ENCODE assay signal across 24 cellular contexts in genomic region chr18:26894426-26894825, GRCh38. TPM values are rescaled to one million over a fixed set of nuclear protein-coding genes. Genes with fewer than 3 reads are reported as not detected.
DNase-seq lines count a peak whose midpoint lies in the region; ATAC-seq and TF ChIP-seq lines count a peak whose summit lies in the region.
"Had no signal": no experiment of that assay in that cellular context is flagged by ENCODE, and none has a peak within 500 bp of the region (broad histone marks: within the 10 kb centered on the region; RNA-seq: fewer than 3 reads in every experiment).

No MANE protein-coding gene starts in this region.

- H3K9me2 ChIP-seq in GM23338 (ENCODE audit: insufficient read depth): no peaks in the 10 kb centered on the region

- TF ChIP-seq POLR2A in upper lobe of left lung (IDR thresholded peaks at IDR 0.05): no peak

- no peak overlapping the region for H3K9ac ChIP-seq in neuronal stem cell (ENCODE audit: low read depth, low read length, poor library complexity)
- H3K9ac ChIP-seq: BLaER1 had no signal

- H3K36me3 Mint-ChIP-seq in GM23338 (ENCODE audit: low read depth): no peaks in the 10 kb centered on the region
- H3K36me3 Mint-ChIP-seq: CD4-positive, CD25-positive, alpha-beta regulatory T cell had no signal

- no peak overlapping the region for H4K8ac ChIP-seq in neuronal stem cell (ENCODE audit: low read depth, low read length)

- no peak overlapping the region for H3K27ac Mint-ChIP-seq in GM23338
- H3K27ac Mint-ChIP-seq: CD4-positive, CD25-positive, alpha-beta regulatory T cell; HFFc6 had no signal

- H3K27me3 ChIP-seq in GM23338 (ENCODE audit: insufficient read depth): no peaks in the 10 kb centered on the region
- H3K27me3 ChIP-seq in left lung: no peaks in the 10 kb centered on the region
- H3K27me3 ChIP-seq in neuronal stem cell (ENCODE audit: control insufficient read depth in 3 of 3, insufficient read depth in 3 of 3, low read depth in 1 of 3, low read length in 3 of 3): no peaks in the 10 kb centered on the region
- no peaks in the 10 kb centered on the region for H3K27me3 ChIP-seq in upper lobe of left lung
- H3K27me3 ChIP-seq: BLaER1, MG63, Peyer's patch had no signal

- no peak overlapping the region for H3K4me3 ChIP-seq in GM23338
- no peak overlapping the region for H3K4me3 ChIP-seq in left lung
- H3K4me3 ChIP-seq in neuronal stem cell (ENCODE audit: low read length in 2 of 2): no peak overlapping the region
- H3K4me3 ChIP-seq in upper lobe of left lung: no peak overlapping the region
- H3K4me3 ChIP-seq: BLaER1, HAP-1, MG63, Peyer's patch had no signal

- no peak overlapping the region for H3K4me3 Mint-ChIP-seq in GM23338
- H3K4me3 Mint-ChIP-seq: CD4-positive, CD25-positive, alpha-beta regulatory T cell; HFFc6 had no signal

- H3K9me3 Mint-ChIP-seq in GM23338: no peaks in the 10 kb centered on the region

- TF ChIP-seq EP300 in upper lobe of left lung (IDR thresholded peaks at IDR 0.05): no peak

- H2BK12ac ChIP-seq in neuronal stem cell (ENCODE audit: low read length): no peak overlapping the region

- no peak overlapping the region for H3K23ac ChIP-seq in neuronal stem cell (ENCODE audit: low read depth, low read length, poor library complexity)

- H2AFZ ChIP-seq in GM23338: no peak overlapping the region
- H2AFZ ChIP-seq in neuronal stem cell (ENCODE audit: low read length): peak overlapping the region; percentile 79

- H3K4ac ChIP-seq in neuronal stem cell (ENCODE audit: low read length): no peak overlapping the region

- peaks cover 21% of the 10 kb centered on the region for H3K4me1 ChIP-seq in GM23338 (ENCODE audit: insufficient read depth)
- H3K4me1 ChIP-seq in left lung: peaks cover 0 to 5% of the 10 kb centered on the region in 2 donors
- H3K4me1 ChIP-seq in neuronal stem cell (ENCODE audit: control insufficient read depth in 2 of 2, insufficient read depth in 1 of 2, low read depth in 1 of 2, low read length in 2 of 2): no peaks in the 10 kb centered on the region
- H3K4me1 ChIP-seq in upper lobe of left lung: no peaks in the 10 kb centered on the region
- H3K4me1 ChIP-seq: BLaER1, Peyer's patch had no signal

- no peak for DNase-seq in GM23338 (ENCODE audit: low spot score)
- no peak for DNase-seq in left lung
- no peak for DNase-seq in neuronal stem cell (ENCODE audit: low spot score)
- DNase-seq in mesenteric fat pad (ENCODE audit: low spot score): no peak
- no peak for DNase-seq in upper lobe of left lung
- no peak for DNase-seq in stimulated activated CD4-positive, alpha-beta T cell treated with anti-CD3 and anti-CD28 coated beads, Interleukin-2, amount 100 ng/mL, for 48 hours
- no peak for DNase-seq in activated CD8-positive, alpha-beta memory T cell treated with anti-CD3 and anti-CD28 coated beads for 24 hours
- DNase-seq: CD4-positive, CD25-positive, alpha-beta regulatory T cell; GOT3; HFFc6; IMR-90; KG1; MG63; NCI-H2029; NCI-H2227 treated with DMSO at 0.1 percent for 48 hours; NCI-H69; OCI-M1; Peyer's patch; SHP77 treated with DMSO at 0.1 percent for 48 hours had no signal

- TF ChIP-seq CTCF in GM23338 (conservative IDR thresholded peaks at IDR 0.05; ENCODE audit: low read depth in 2 of 2) (no peak), left lung (IDR thresholded peaks at IDR 0.05) (no peak), upper lobe of left lung (IDR thresholded peaks at IDR 0.05) (no peak)

- H2AK5ac ChIP-seq in neuronal stem cell (ENCODE audit: low read depth, low read length): no peak overlapping the region

- no peak overlapping the region for H2BK5ac ChIP-seq in neuronal stem cell (ENCODE audit: low read length)

- no peak overlapping the region for H4K91ac ChIP-seq in neuronal stem cell (ENCODE audit: low read depth, low read length, poor library complexity)

- H2BK120ac ChIP-seq in neuronal stem cell (ENCODE audit: low read depth, low read length): no peak overlapping the region

- intact Hi-C loops in left lung (cut with DNase I): no loop called here

- H3K36me3 ChIP-seq in GM23338 (ENCODE audit: insufficient read depth) (no peaks in the 10 kb centered on the region), left lung (no peaks in the 10 kb centered on the region), neuronal stem cell (replicated peaks in 1 of 2; ENCODE audit: control insufficient read depth in 2 of 2, insufficient read depth in 2 of 2, low read length in 2 of 2) (no peaks in the 10 kb centered on the region), upper lobe of left lung (no peaks in the 10 kb centered on the region)
- H3K36me3 ChIP-seq: BLaER1, HAP-1, MG63, Peyer's patch had no signal

- no peak overlapping the region for H2BK15ac ChIP-seq in neuronal stem cell (ENCODE audit: low read length)

- no peaks in the 10 kb centered on the region for H3K79me2 ChIP-seq in GM23338 (replicated peaks; ENCODE audit: insufficient read depth)

- ATAC-seq in GM23338 (no peak), left lung (peak; percentile 81), upper lobe of left lung (ENCODE audit: low FRiP score in 2 of 2) (no peak)

- no peak overlapping the region for H3K18ac ChIP-seq in neuronal stem cell (ENCODE audit: low read length)

- H3K14ac ChIP-seq in neuronal stem cell (ENCODE audit: low read length): no peak overlapping the region

- H3K9me3 ChIP-seq in left lung: no peaks in the 10 kb centered on the region
- no peaks in the 10 kb centered on the region for H3K9me3 ChIP-seq in neuronal stem cell (replicated peaks in 1 of 2; ENCODE audit: control insufficient read depth in 2 of 2, insufficient read depth in 1 of 2, low read depth in 1 of 2, low read length in 2 of 2)
- H3K9me3 ChIP-seq in upper lobe of left lung: no peaks in the 10 kb centered on the region
- H3K9me3 ChIP-seq: BLaER1, HAP-1, MG63, Peyer's patch had no signal

- no peaks in the 10 kb centered on the region for H3F3A ChIP-seq in GM23338 (replicated peaks; ENCODE audit: low read depth)

- H3K4me2 ChIP-seq in GM23338 (peak overlapping the region; percentile 57), neuronal stem cell (ENCODE audit: insufficient read depth, low read length, poor library complexity, severe bottlenecking) (no peak overlapping the region)
- H3K4me2 ChIP-seq: BLaER1 had no signal

- H3K27ac ChIP-seq in GM23338 (ENCODE audit: low read depth) (peak overlapping the region; percentile 8; the same call in 1 of the 2 replicates), angular gyrus (ENCODE audit: low read depth, low read length) (peak overlapping the region; percentile 59), left lung (peak overlapping the region in 1 of 2 donors; percentile 40), neuronal stem cell (replicated peaks; ENCODE audit: low read length) (no peak overlapping the region), upper lobe of left lung (peak overlapping the region in 2 of 4 donors; percentile 1 to 6)
- H3K27ac ChIP-seq: BLaER1, Peyer's patch had no signal

- H4K20me1 ChIP-seq in GM23338 (replicated peaks; ENCODE audit: insufficient read depth): no peaks in the 10 kb centered on the region
- H4K20me1 ChIP-seq: BLaER1 had no signal

- peaks cover 18% of the 10 kb centered on the region for H3K4me1 Mint-ChIP-seq in GM23338

- no peaks in the 10 kb centered on the region for H3K27me3 Mint-ChIP-seq in GM23338 (ENCODE audit: insufficient read depth, low read depth, poor library complexity)
- H3K27me3 Mint-ChIP-seq: CD4-positive, CD25-positive, alpha-beta regulatory T cell had no signal

- no peaks in the 10 kb centered on the region for H3K79me1 ChIP-seq in neuronal stem cell (ENCODE audit: low read depth, low read length)

- WGBS in neuronal stem cell (ENCODE audit: extremely low coverage in 2 of 2, insufficient read length in 2 of 2, insufficient replicate concordance in 1 of 2), 2 donors: no CpG with 5 or more reads among the region's 1 CpG
- 52 to 65% methylated on average over 1 of the region's 1 CpG for WGBS in upper lobe of left lung, 2 donors

TF ChIP-seq in GM23338, 12 proteins besides CTCF, POLR2A, EP300 and RAD21 (continues in another document):
- TF ChIP-seq ZNF114 (CRISPR knock-in tag; IDR thresholded peaks at IDR 0.05) (no peak), POLR2AphosphoS5 (IDR thresholded peaks at IDR 0.05; ENCODE audit: low read depth) (no peak), NANOG (IDR thresholded peaks at IDR 0.05; ENCODE audit: borderline replicate concordance) (no peak), ETS1 (IDR thresholded peaks at IDR 0.05) (no peak), STAT1 (IDR thresholded peaks at IDR 0.05; ENCODE audit: unreplicated experiment) (no peak), EZH2phosphoT487 (IDR thresholded peaks at IDR 0.05; ENCODE audit: unreplicated experiment) (no peak), ZNF331 (CRISPR knock-in tag; IDR thresholded peaks at IDR 0.05; ENCODE audit: low read depth) (no peak), JUNB (IDR thresholded peaks at IDR 0.05; ENCODE audit: unreplicated experiment) (no peak)

RNA-seq across cellular contexts. Expression of gene AQP4, which starts 28.9 kb away (rescaled TPM):
- 2.8 and 3.8 TPM in 2 replicates for total RNA-seq in GM23338 (2014; rRNA removed; shearing (Covaris generic))
- 0.30 and 1.1 TPM in 2 replicates for polyA plus RNA-seq in GM23338 (2016; fragmentation: Nextera tagmentation; extraction: Ambion mirVana)
- total RNA-seq in left lung (100 to 1,000 TPM; 168 to 453 TPM), mesenteric fat pad (not detected), upper lobe of left lung (100 to 1,000 TPM in 5 of 6 donors, 10 to 100 TPM in 1; 61.8 to 317 (median 239) TPM)
- polyA plus RNA-seq in neuronal stem cell (2013, experiment 1 of 2): 0.15 TPM
- 0.10 TPM for polyA plus RNA-seq in neuronal stem cell (2013, experiment 2 of 2)
- total RNA-seq: A172; CD4-positive, CD25-positive, alpha-beta regulatory T cell; HFFc6; IMR-90; NCI-H460 had no signal
- polyA plus RNA-seq: CD4-positive, CD25-positive, alpha-beta regulatory T cell; IMR-90 had no signal

Comparison
In these comparisons a context has a peak if more than half of its experiments do, and no peak if none do; other contexts are left out.
1. RNA of gene AQP4, which starts 28.9 kb away (total RNA-seq): 168 to 453 TPM in left lung and 61.8 to 317 TPM in upper lobe of left lung; 2.8 to 3.8 TPM in GM23338 and not detected in mesenteric fat pad (single experiment); every median in the first group is over 10 times any median in the second.